In genomic region chr22:30289126-30289979, GRCh38 we compare ENCODE assay signal across 1 cellular context.
TF ChIP-seq lines count a peak whose summit lies in the region.

Gene CASTOR1, minus strand, starts transcription at chr22:30289505. Its CDS starts 8 bp downstream, at chr22:30289497.

TF ChIP-seq in HCT116, 20 proteins besides CTCF, POLR2A, EP300 and RAD21 (continued from another document):
- TF ChIP-seq ATF3 (IDR thresholded peaks at IDR 0.05) (no peak), EZH2 (IDR thresholded peaks at IDR 0.05) (no peak), EGR1 (IDR thresholded peaks at IDR 0.05; ENCODE audit: low read depth) (no peak; the same call in 1 of the 2 replicates), ZNF274 (IDR thresholded peaks at IDR 0.05; ENCODE audit: low read depth, low read length) (no peak)
